19 cellular contexts compared by ENCODE assay signal in the genomic region with DNA sequence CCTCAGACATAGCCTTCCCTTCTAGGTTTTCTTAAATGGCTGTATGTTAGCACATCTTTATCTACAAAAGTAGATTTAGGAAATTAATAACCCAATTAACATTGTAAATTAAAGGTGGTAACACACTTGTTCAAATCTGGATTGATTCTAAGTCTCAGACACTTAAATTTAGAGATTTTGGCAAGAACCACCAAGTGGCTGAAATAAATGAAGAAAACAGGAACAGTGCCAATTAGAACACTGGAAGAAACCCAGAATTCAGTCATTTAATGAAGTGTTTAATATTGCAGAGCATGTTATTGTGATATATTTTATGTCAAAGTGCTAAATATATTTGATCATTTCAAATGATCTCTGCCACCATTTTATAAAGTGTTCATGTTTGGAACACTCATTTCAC.
"Had no signal": no experiment of that assay in that cellular context is flagged by ENCODE, and none has a peak within 500 bp of the region (broad histone marks: within the 10 kb centered on the region; RNA-seq: fewer than 3 reads in every experiment).

No MANE protein-coding gene starts in this region.

- H3K27ac ChIP-seq: left ventricle myocardium inferior, neutrophil, ovary, psoas muscle, stomach, transverse colon had no signal

- DNase-seq: activated CD4-positive, alpha-beta memory T cell treated with anti-CD3 and anti-CD28 coated beads, Interleukin-2, amount 10 ng/mL, durations not matched to agents 7 days and 5 days; activated CD4-positive, alpha-beta T cell treated with anti-CD3 and anti-CD28 coated beads, Interleukin-2, amount 10 ng/mL, durations not matched to agents 24 days and 14 days; activated effector memory CD4-positive, alpha-beta T cell treated with Interleukin-2 at 50 U/mL for 16 hours; activated naive CD4-positive, alpha-beta T cell treated with anti-CD3 and anti-CD28 coated beads for 36 hours; activated naive CD8-positive, alpha-beta T cell treated with anti-CD3 and anti-CD28 coated beads, Interleukin-2, amount 10 ng/mL, durations not matched to agents 7 days and 5 days; activated T-cell treated with anti-CD3 and anti-CD28 coated beads, Interleukin-2, amount 50 U/mL, for 72 hours; amniotic stem cell; effector CD4-positive, alpha-beta T cell; foreskin melanocyte; glutamatergic neuron; left ventricle myocardium inferior; natural killer cell; ovary; psoas muscle; right cardiac atrium; stimulated activated CD4-positive, alpha-beta T cell treated with anti-CD3 and anti-CD28 coated beads, Interleukin-1b, Interleukin-23, amount 100 ng/mL, for 48 hours; stomach; transverse colon had no signal

- H3K36me3 ChIP-seq: left ventricle myocardium inferior, neutrophil, ovary, stomach, transverse colon had no signal

- H3K4me1 ChIP-seq: psoas muscle, stomach, transverse colon had no signal

- H3K4me3 ChIP-seq: left ventricle myocardium inferior, ovary, psoas muscle, stomach, transverse colon had no signal

- H3K27me3 ChIP-seq: neutrophil, ovary, stomach, transverse colon had no signal

- H3K9me3 ChIP-seq: neutrophil, ovary had no signal
